1 cellular context compared by ENCODE assay signal in the genomic region with DNA sequence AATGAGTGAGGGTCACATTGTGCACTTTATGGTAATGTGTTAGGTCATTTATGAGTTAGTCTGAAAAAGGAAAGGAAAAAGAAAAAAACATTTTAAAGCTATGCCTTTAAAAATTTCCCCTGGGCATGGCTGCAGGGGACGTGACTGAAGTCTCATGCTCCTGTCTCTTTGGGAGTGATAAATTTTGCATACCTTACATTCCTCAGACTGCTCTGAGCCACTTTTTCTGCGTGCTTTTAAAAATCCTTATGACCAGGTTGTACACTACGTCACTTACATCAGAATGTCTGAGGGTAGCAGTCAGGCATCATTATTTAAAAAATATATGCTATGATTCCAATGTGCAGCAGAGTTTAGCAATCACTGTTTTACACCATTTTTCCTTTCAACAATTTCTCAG.
TF ChIP-seq lines count a peak whose summit lies in the region.

No MANE protein-coding gene starts in this region.

TF ChIP-seq in H1, 55 proteins besides CTCF, POLR2A, EP300 and RAD21:
- no peak for TF ChIP-seq RFX5 (IDR thresholded peaks at IDR 0.05; ENCODE audit: borderline replicate concordance, low read depth, low read length)
- no peak for TF ChIP-seq SAP30 (IDR thresholded peaks at IDR 0.05; ENCODE audit: insufficient read depth, insufficient replicate concordance, low read length)
- TF ChIP-seq HDAC6 (IDR thresholded peaks at IDR 0.05; ENCODE audit: low read depth, low read length): no peak
- no peak for TF ChIP-seq YY1 (IDR thresholded peaks at IDR 0.05; ENCODE audit: low read depth, low read length)
- TF ChIP-seq CREB1 (IDR thresholded peaks at IDR 0.05): no peak
- no peak for TF ChIP-seq JUN (IDR thresholded peaks at IDR 0.05; ENCODE audit: low read depth, low read length)
- TF ChIP-seq, protein P1, sequence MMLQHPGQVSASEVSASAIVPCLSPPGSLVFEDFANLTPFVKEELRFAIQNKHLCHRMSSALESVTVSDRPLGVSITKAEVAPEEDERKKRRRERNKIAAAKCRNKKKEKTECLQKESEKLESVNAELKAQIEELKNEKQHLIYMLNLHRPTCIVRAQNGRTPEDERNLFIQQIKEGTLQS (IDR thresholded peaks at IDR 0.05; ENCODE audit: insufficient read depth, low read depth, low read length): no peak
- no peak for TF ChIP-seq TBP (IDR thresholded peaks at IDR 0.05; ENCODE audit: low read depth, low read length)
- no peak for TF ChIP-seq POLR2AphosphoS5 (IDR thresholded peaks at IDR 0.05; ENCODE audit: low read depth, low read length)
- TF ChIP-seq, protein P2, sequence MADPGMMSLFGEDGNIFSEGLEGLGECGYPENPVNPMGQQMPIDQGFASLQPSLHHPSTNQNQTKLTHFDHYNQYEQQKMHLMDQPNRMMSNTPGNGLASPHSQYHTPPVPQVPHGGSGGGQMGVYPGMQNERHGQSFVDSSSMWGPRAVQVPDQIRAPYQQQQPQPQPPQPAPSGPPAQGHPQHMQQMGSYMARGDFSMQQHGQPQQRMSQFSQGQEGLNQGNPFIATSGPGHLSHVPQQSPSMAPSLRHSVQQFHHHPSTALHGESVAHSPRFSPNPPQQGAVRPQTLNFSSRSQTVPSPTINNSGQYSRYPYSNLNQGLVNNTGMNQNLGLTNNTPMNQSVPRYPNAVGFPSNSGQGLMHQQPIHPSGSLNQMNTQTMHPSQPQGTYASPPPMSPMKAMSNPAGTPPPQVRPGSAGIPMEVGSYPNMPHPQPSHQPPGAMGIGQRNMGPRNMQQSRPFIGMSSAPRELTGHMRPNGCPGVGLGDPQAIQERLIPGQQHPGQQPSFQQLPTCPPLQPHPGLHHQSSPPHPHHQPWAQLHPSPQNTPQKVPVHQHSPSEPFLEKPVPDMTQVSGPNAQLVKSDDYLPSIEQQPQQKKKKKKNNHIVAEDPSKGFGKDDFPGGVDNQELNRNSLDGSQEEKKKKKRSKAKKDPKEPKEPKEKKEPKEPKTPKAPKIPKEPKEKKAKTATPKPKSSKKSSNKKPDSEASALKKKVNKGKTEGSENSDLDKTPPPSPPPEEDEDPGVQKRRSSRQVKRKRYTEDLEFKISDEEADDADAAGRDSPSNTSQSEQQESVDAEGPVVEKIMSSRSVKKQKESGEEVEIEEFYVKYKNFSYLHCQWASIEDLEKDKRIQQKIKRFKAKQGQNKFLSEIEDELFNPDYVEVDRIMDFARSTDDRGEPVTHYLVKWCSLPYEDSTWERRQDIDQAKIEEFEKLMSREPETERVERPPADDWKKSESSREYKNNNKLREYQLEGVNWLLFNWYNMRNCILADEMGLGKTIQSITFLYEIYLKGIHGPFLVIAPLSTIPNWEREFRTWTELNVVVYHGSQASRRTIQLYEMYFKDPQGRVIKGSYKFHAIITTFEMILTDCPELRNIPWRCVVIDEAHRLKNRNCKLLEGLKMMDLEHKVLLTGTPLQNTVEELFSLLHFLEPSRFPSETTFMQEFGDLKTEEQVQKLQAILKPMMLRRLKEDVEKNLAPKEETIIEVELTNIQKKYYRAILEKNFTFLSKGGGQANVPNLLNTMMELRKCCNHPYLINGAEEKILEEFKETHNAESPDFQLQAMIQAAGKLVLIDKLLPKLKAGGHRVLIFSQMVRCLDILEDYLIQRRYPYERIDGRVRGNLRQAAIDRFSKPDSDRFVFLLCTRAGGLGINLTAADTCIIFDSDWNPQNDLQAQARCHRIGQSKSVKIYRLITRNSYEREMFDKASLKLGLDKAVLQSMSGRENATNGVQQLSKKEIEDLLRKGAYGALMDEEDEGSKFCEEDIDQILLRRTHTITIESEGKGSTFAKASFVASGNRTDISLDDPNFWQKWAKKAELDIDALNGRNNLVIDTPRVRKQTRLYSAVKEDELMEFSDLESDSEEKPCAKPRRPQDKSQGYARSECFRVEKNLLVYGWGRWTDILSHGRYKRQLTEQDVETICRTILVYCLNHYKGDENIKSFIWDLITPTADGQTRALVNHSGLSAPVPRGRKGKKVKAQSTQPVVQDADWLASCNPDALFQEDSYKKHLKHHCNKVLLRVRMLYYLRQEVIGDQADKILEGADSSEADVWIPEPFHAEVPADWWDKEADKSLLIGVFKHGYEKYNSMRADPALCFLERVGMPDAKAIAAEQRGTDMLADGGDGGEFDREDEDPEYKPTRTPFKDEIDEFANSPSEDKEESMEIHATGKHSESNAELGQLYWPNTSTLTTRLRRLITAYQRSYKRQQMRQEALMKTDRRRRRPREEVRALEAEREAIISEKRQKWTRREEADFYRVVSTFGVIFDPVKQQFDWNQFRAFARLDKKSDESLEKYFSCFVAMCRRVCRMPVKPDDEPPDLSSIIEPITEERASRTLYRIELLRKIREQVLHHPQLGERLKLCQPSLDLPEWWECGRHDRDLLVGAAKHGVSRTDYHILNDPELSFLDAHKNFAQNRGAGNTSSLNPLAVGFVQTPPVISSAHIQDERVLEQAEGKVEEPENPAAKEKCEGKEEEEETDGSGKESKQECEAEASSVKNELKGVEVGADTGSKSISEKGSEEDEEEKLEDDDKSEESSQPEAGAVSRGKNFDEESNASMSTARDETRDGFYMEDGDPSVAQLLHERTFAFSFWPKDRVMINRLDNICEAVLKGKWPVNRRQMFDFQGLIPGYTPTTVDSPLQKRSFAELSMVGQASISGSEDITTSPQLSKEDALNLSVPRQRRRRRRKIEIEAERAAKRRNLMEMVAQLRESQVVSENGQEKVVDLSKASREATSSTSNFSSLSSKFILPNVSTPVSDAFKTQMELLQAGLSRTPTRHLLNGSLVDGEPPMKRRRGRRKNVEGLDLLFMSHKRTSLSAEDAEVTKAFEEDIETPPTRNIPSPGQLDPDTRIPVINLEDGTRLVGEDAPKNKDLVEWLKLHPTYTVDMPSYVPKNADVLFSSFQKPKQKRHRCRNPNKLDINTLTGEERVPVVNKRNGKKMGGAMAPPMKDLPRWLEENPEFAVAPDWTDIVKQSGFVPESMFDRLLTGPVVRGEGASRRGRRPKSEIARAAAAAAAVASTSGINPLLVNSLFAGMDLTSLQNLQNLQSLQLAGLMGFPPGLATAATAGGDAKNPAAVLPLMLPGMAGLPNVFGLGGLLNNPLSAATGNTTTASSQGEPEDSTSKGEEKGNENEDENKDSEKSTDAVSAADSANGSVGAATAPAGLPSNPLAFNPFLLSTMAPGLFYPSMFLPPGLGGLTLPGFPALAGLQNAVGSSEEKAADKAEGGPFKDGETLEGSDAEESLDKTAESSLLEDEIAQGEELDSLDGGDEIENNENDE (IDR thresholded peaks at IDR 0.05; ENCODE audit: insufficient replicate concordance, low read length): no peak
- no peak for TF ChIP-seq MAFK (IDR thresholded peaks at IDR 0.05; ENCODE audit: low read depth, low read length)
- no peak for TF ChIP-seq SP4 (IDR thresholded peaks at IDR 0.05; ENCODE audit: low read length)
